ENCODE assay signal across 27 cellular contexts in the genomic region with DNA sequence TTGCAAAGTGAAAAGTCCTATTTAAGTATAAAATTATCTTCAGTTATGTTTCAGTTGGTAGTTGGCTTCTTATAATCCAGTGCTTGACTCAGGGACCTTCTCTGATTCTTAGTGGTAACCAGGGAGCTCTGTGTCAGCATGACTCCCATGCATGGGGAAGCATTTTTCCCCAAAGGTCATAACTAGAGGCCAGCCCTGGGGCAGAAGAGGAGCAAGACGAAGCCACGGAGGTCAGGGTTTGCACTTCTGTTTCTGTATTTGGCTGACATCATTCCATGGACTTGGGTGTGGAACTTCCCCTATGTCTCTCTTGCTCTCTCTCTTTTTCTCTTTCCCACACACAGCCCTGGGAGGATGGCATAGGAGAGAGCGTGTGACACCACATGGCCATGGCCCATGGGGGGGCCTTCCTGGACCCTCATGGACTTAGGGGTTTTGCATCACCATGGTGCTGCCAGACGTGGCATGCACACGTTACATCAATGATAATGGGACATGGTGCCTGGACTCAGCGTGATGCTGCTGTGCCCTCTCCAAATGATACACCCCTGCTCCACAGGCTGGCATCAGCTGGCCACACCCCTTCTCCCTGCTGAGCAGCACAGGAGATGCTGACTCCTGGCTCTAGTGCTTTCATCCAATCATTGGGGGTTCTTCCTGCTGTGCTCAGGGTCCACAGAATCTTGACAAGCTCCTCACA.
"Had no signal": no experiment of that assay in that cellular context is flagged by ENCODE, and none has a peak within 500 bp of the region (broad histone marks: within the 10 kb centered on the region; RNA-seq: fewer than 3 reads in every experiment).

No MANE protein-coding gene starts in this region.

- H3K27me3 Mint-ChIP-seq: activated CD4-positive, alpha-beta T cell treated with anti-CD3 and anti-CD28 coated beads, Interleukin-2, amount 10 ng/mL, durations not matched to agents 7 days and 5 days had no signal

- H3K4me2 ChIP-seq: neural progenitor cell had no signal

- H3K36me3 Mint-ChIP-seq: mesothelial cell of epicardium; naive thymus-derived CD8-positive, alpha-beta T cell; neural progenitor cell had no signal

- H3K9me3 Mint-ChIP-seq: activated CD4-positive, alpha-beta memory T cell treated with anti-CD3 and anti-CD28 coated beads, Interleukin-2, amount 10 ng/mL, durations not matched to agents 7 days and 5 days; activated CD4-positive, alpha-beta T cell treated with anti-CD3 and anti-CD28 coated beads, Interleukin-2, amount 10 ng/mL, durations not matched to agents 7 days and 5 days; activated T-cell treated with anti-CD3 and anti-CD28 coated beads, Interleukin-2, amount 50 U/mL, for 24 hours; effector memory CD8-positive, alpha-beta T cell; mesothelial cell of epicardium; naive thymus-derived CD8-positive, alpha-beta T cell; neural progenitor cell; stimulated activated naive CD8-positive, alpha-beta T cell treated with anti-CD3 and anti-CD28 coated beads, Interleukin-15, Interleukin-2, amounts not matched to agents 100 ng/mL and 50 ng/mL, for 24 hours had no signal

- H3K4me1 ChIP-seq: neural progenitor cell had no signal

- H3K27ac ChIP-seq: neural progenitor cell, thoracic aorta had no signal

- H3K9ac ChIP-seq: neural progenitor cell had no signal

- H3K4me1 Mint-ChIP-seq: activated CD4-positive, alpha-beta memory T cell treated with anti-CD3 and anti-CD28 coated beads, Interleukin-2, amount 10 ng/mL, durations not matched to agents 7 days and 5 days; activated CD4-positive, alpha-beta T cell treated with anti-CD3 and anti-CD28 coated beads, Interleukin-2, amount 10 ng/mL, durations not matched to agents 7 days and 5 days; naive thymus-derived CD8-positive, alpha-beta T cell had no signal

- FAIRE-seq: keratinocyte had no signal

- H3K4me3 ChIP-seq: neural progenitor cell, thoracic aorta, uterus had no signal

- H3K27ac Mint-ChIP-seq: activated CD4-positive, alpha-beta memory T cell treated with anti-CD3 and anti-CD28 coated beads, Interleukin-2, amount 10 ng/mL, durations not matched to agents 7 days and 5 days; activated CD4-positive, alpha-beta T cell treated with anti-CD3 and anti-CD28 coated beads, Interleukin-2, amount 10 ng/mL, durations not matched to agents 7 days and 5 days; activated T-cell treated with anti-CD3 and anti-CD28 coated beads, Interleukin-2, amount 50 U/mL, for 24 hours; effector memory CD8-positive, alpha-beta T cell; mesothelial cell of epicardium; naive thymus-derived CD8-positive, alpha-beta T cell; neural progenitor cell; stimulated activated naive CD8-positive, alpha-beta T cell treated with anti-CD3 and anti-CD28 coated beads, Interleukin-15, Interleukin-2, amounts not matched to agents 100 ng/mL and 50 ng/mL, for 24 hours had no signal

- ATAC-seq: effector memory CD8-positive, alpha-beta T cell; left cardiac atrium; left ventricle myocardium superior; naive thymus-derived CD8-positive, alpha-beta T cell; right cardiac atrium had no signal

- DNase-seq: activated CD4-positive, alpha-beta memory T cell treated with anti-CD3 and anti-CD28 coated beads, Interleukin-2, amount 10 ng/mL, durations not matched to agents 7 days and 5 days; activated CD4-positive, alpha-beta T cell treated with anti-CD3 and anti-CD28 coated beads for 1 hour; activated CD4-positive, alpha-beta T cell treated with anti-CD3 and anti-CD28 coated beads, Interleukin-2, amount 10 ng/mL, durations not matched to agents 7 days and 5 days; activated CD8-positive, alpha-beta memory T cell treated with anti-CD3 and anti-CD28 coated beads, Interleukin-2, amount 50 U/mL, for 48 hours; activated gamma-delta T cell treated with Interleukin-2 at 50 U/mL for 16 hours; activated naive CD4-positive, alpha-beta T cell treated with anti-CD3 and anti-CD28 coated beads, Interleukin-2, amount 50 U/mL, for 16 hours; activated T-cell treated with anti-CD3 and anti-CD28 coated beads, Interleukin-2, amount 50 U/mL, for 24 hours; amygdala; caudate nucleus; cortex of kidney; effector memory CD8-positive, alpha-beta T cell; erythroblast; head of caudate nucleus; hippocampal formation; left cardiac atrium; left ventricle myocardium superior; naive thymus-derived CD8-positive, alpha-beta T cell; posterior cingulate gyrus; right cardiac atrium; stimulated activated CD4-positive, alpha-beta T cell treated with anti-CD3 and anti-CD28 coated beads, Interleukin-4, amount 100 ng/mL, for 1 hour; T1000; uterus had no signal

- H3K36me3 ChIP-seq: neural progenitor cell, thoracic aorta, uterus had no signal

- H3K27me3 ChIP-seq: neural progenitor cell, uterus had no signal

- H2AFZ ChIP-seq: neural progenitor cell had no signal

- H3K4me3 Mint-ChIP-seq: activated CD4-positive, alpha-beta memory T cell treated with anti-CD3 and anti-CD28 coated beads, Interleukin-2, amount 10 ng/mL, durations not matched to agents 7 days and 5 days; activated CD4-positive, alpha-beta T cell treated with anti-CD3 and anti-CD28 coated beads, Interleukin-2, amount 10 ng/mL, durations not matched to agents 7 days and 5 days; activated T-cell treated with anti-CD3 and anti-CD28 coated beads, Interleukin-2, amount 50 U/mL, for 24 hours; effector memory CD8-positive, alpha-beta T cell; mesothelial cell of epicardium; naive thymus-derived CD8-positive, alpha-beta T cell; neural progenitor cell; stimulated activated naive CD8-positive, alpha-beta T cell treated with anti-CD3 and anti-CD28 coated beads, Interleukin-15, Interleukin-2, amounts not matched to agents 100 ng/mL and 50 ng/mL, for 24 hours had no signal

- H3K9me3 ChIP-seq: thoracic aorta, uterus had no signal
